In genomic region chrX:153794018-153794896, GRCh38 we compare ENCODE assay signal across 1 cellular context.
TF ChIP-seq lines count a peak whose summit lies in the region.

Gene IDH3G, minus strand, starts transcription at chrX:153794375. Its CDS starts 49 bp downstream, at chrX:153794326.
Gene SSR4, plus strand, starts transcription at chrX:153794668. Its CDS starts 20 bp downstream, at chrX:153794688.

TF ChIP-seq in K562, 482 proteins besides CTCF, POLR2A, EP300 and RAD21 (continued from another document and continues in another):
- TF ChIP-seq, protein P1, sequence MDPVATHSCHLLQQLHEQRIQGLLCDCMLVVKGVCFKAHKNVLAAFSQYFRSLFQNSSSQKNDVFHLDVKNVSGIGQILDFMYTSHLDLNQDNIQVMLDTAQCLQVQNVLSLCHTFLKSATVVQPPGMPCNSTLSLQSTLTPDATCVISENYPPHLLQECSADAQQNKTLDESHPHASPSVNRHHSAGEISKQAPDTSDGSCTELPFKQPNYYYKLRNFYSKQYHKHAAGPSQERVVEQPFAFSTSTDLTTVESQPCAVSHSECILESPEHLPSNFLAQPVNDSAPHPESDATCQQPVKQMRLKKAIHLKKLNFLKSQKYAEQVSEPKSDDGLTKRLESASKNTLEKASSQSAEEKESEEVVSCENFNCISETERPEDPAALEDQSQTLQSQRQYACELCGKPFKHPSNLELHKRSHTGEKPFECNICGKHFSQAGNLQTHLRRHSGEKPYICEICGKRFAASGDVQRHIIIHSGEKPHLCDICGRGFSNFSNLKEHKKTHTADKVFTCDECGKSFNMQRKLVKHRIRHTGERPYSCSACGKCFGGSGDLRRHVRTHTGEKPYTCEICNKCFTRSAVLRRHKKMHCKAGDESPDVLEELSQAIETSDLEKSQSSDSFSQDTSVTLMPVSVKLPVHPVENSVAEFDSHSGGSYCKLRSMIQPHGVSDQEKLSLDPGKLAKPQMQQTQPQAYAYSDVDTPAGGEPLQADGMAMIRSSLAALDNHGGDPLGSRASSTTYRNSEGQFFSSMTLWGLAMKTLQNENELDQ (CRISPR knock-in tag; IDR thresholded peaks at IDR 0.05; ENCODE audit: borderline replicate concordance), result no peak
- no peak for TF ChIP-seq HNRNPUL1 (IDR thresholded peaks at IDR 0.05; ENCODE audit: low read length)
- no peak for TF ChIP-seq XRCC4 (IDR thresholded peaks at IDR 0.05; ENCODE audit: extremely low read depth, insufficient read depth, insufficient read length)
- TF ChIP-seq SAFB (IDR thresholded peaks at IDR 0.05; ENCODE audit: borderline replicate concordance, low read depth, low read length), result no peak
- peak in 1 of 2 experiments; percentile 63; a peak in 1 of 4 replicates for TF ChIP-seq SRF (CRISPR knock-in tag; IDR thresholded peaks at IDR 0.05)
- no peak for TF ChIP-seq ZNF124 (CRISPR knock-in tag; IDR thresholded peaks at IDR 0.05)
- peak; percentile 80 to 94 for TF ChIP-seq MAZ (CRISPR knock-in tag; conservative IDR thresholded peaks at IDR 0.05 in 1 of 2, IDR thresholded peaks at IDR 0.05 in 1 of 2)
- peak; percentile 82 for TF ChIP-seq RB1 (IDR thresholded peaks at IDR 0.05; ENCODE audit: low read depth)
- TF ChIP-seq NFYB (IDR thresholded peaks at IDR 0.05; ENCODE audit: extremely low read depth, insufficient read length), result peak; percentile 80
- no peak for TF ChIP-seq DMBX1 (CRISPR knock-in tag; IDR thresholded peaks at IDR 0.05; ENCODE audit: borderline replicate concordance)
- TF ChIP-seq ZNF3 (CRISPR knock-in tag; IDR thresholded peaks at IDR 0.05), result no peak
- peak; percentile 74 for TF ChIP-seq TAF1 (IDR thresholded peaks at IDR 0.05; ENCODE audit: control insufficient read depth, extremely low read depth, insufficient read depth, low read length, severe bottlenecking)
- TF ChIP-seq, protein P2, sequence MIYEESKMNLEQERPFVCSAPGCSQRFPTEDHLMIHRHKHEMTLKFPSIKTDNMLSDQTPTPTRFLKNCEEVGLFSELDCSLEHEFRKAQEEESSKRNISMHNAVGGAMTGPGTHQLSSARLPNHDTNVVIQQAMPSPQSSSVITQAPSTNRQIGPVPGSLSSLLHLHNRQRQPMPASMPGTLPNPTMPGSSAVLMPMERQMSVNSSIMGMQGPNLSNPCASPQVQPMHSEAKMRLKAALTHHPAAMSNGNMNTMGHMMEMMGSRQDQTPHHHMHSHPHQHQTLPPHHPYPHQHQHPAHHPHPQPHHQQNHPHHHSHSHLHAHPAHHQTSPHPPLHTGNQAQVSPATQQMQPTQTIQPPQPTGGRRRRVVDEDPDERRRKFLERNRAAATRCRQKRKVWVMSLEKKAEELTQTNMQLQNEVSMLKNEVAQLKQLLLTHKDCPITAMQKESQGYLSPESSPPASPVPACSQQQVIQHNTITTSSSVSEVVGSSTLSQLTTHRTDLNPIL (CRISPR knock-in tag; IDR thresholded peaks at IDR 0.05), result no peak
- TF ChIP-seq ZNF512 (tag; IDR thresholded peaks at IDR 0.05), result no peak
- 0 out of 2 replicates have a peak, but pooled peaks have one; percentile 61 for TF ChIP-seq ERF (CRISPR knock-in tag; IDR thresholded peaks at IDR 0.05)
- no peak for TF ChIP-seq CEBPG (CRISPR knock-in tag; IDR thresholded peaks at IDR 0.05)
- TF ChIP-seq CEBPG (tag; conservative IDR thresholded peaks at IDR 0.05 in 1 of 2, IDR thresholded peaks at IDR 0.05 in 1 of 2), result no peak
- TF ChIP-seq SLC30A9 (CRISPR knock-in tag; IDR thresholded peaks at IDR 0.05), result no peak
- no peak for TF ChIP-seq SMARCE1 (IDR thresholded peaks at IDR 0.05)
- TF ChIP-seq ZNF24 (IDR thresholded peaks at IDR 0.05), result no peak
- TF ChIP-seq, protein P3, sequence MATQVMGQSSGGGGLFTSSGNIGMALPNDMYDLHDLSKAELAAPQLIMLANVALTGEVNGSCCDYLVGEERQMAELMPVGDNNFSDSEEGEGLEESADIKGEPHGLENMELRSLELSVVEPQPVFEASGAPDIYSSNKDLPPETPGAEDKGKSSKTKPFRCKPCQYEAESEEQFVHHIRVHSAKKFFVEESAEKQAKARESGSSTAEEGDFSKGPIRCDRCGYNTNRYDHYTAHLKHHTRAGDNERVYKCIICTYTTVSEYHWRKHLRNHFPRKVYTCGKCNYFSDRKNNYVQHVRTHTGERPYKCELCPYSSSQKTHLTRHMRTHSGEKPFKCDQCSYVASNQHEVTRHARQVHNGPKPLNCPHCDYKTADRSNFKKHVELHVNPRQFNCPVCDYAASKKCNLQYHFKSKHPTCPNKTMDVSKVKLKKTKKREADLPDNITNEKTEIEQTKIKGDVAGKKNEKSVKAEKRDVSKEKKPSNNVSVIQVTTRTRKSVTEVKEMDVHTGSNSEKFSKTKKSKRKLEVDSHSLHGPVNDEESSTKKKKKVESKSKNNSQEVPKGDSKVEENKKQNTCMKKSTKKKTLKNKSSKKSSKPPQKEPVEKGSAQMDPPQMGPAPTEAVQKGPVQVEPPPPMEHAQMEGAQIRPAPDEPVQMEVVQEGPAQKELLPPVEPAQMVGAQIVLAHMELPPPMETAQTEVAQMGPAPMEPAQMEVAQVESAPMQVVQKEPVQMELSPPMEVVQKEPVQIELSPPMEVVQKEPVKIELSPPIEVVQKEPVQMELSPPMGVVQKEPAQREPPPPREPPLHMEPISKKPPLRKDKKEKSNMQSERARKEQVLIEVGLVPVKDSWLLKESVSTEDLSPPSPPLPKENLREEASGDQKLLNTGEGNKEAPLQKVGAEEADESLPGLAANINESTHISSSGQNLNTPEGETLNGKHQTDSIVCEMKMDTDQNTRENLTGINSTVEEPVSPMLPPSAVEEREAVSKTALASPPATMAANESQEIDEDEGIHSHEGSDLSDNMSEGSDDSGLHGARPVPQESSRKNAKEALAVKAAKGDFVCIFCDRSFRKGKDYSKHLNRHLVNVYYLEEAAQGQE (CRISPR knock-in tag; IDR thresholded peaks at IDR 0.05; ENCODE audit: low read depth), result no peak
- no peak for TF ChIP-seq POU5F1 (IDR thresholded peaks at IDR 0.05; ENCODE audit: borderline replicate concordance, low read depth, low read length, partially characterized antibody)
- no peak for TF ChIP-seq ILK (tag; IDR thresholded peaks at IDR 0.05; ENCODE audit: borderline replicate concordance, low read depth)
- TF ChIP-seq, protein P4, sequence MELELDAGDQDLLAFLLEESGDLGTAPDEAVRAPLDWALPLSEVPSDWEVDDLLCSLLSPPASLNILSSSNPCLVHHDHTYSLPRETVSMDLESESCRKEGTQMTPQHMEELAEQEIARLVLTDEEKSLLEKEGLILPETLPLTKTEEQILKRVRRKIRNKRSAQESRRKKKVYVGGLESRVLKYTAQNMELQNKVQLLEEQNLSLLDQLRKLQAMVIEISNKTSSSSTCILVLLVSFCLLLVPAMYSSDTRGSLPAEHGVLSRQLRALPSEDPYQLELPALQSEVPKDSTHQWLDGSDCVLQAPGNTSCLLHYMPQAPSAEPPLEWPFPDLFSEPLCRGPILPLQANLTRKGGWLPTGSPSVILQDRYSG (tag; conservative IDR thresholded peaks at IDR 0.05; ENCODE audit: low read depth), result no peak
- TF ChIP-seq MTA3 (IDR thresholded peaks at IDR 0.05; ENCODE audit: borderline replicate concordance), result no peak
- TF ChIP-seq DACH1 (IDR thresholded peaks at IDR 0.05; ENCODE audit: partially characterized antibody), result peak; percentile 98
- no peak for TF ChIP-seq ZNF212 (CRISPR knock-in tag; IDR thresholded peaks at IDR 0.05)
- TF ChIP-seq POLR3G (IDR thresholded peaks at IDR 0.05; ENCODE audit: extremely low read depth, insufficient read length, insufficient replicate concordance), result no peak
- TF ChIP-seq IRF2 (CRISPR knock-in tag; IDR thresholded peaks at IDR 0.05), result no peak
- TF ChIP-seq CBX5 (IDR thresholded peaks at IDR 0.05; ENCODE audit: borderline replicate concordance, low read depth), result no peak
- TF ChIP-seq MIER1 (IDR thresholded peaks at IDR 0.05; ENCODE audit: low read depth), result no peak
- no peak for TF ChIP-seq PCBP2 (IDR thresholded peaks at IDR 0.05; ENCODE audit: low read depth, low read length, poor library complexity, severe bottlenecking)
- TF ChIP-seq NCOA1 (IDR thresholded peaks at IDR 0.05; ENCODE audit: low read depth), result no peak
- TF ChIP-seq ZC3H4 (CRISPR knock-in tag; IDR thresholded peaks at IDR 0.05; ENCODE audit: borderline replicate concordance), result no peak
- no peak for TF ChIP-seq ZNF395 (CRISPR knock-in tag; IDR thresholded peaks at IDR 0.05)
- TF ChIP-seq HMGXB4 (CRISPR knock-in tag; IDR thresholded peaks at IDR 0.05), result no peak; the same call in 1 of the 2 replicates
- TF ChIP-seq DPF2 (IDR thresholded peaks at IDR 0.05), result no peak
- no peak for TF ChIP-seq TEAD4 (IDR thresholded peaks at IDR 0.05; ENCODE audit: low read length)
- TF ChIP-seq TEAD4 (CRISPR knock-in tag; IDR thresholded peaks at IDR 0.05; ENCODE audit: borderline replicate concordance), result no peak
- no peak for TF ChIP-seq ZNF79 (CRISPR knock-in tag; IDR thresholded peaks at IDR 0.05; ENCODE audit: low read depth)
- no peak for TF ChIP-seq CBFA2T3 (IDR thresholded peaks at IDR 0.05)
- TF ChIP-seq DLX4 (CRISPR knock-in tag; IDR thresholded peaks at IDR 0.05), result no peak
- 0 out of 2 replicates have a peak, but pooled peaks have one; percentile 21 for TF ChIP-seq TCF3 (CRISPR knock-in tag; IDR thresholded peaks at IDR 0.05)
- peak; percentile 20 for TF ChIP-seq USF1 (CRISPR knock-in tag; IDR thresholded peaks at IDR 0.05)
- TF ChIP-seq RFX5 (IDR thresholded peaks at IDR 0.05; ENCODE audit: low read depth, low read length), result no peak
- peak in 1 of 2 experiments; percentile 67; a peak in 2 of 4 replicates for TF ChIP-seq HDAC1 (IDR thresholded peaks at IDR 0.05)
- no peak for TF ChIP-seq ETS2 (tag; IDR thresholded peaks at IDR 0.05; ENCODE audit: borderline replicate concordance, poor library complexity, severe bottlenecking)
- TF ChIP-seq POLR2G (IDR thresholded peaks at IDR 0.05; ENCODE audit: low read depth, low read length), result peak; percentile 93
- TF ChIP-seq JUN (IDR thresholded peaks at IDR 0.05; ENCODE audit: borderline replicate concordance, low read depth, low read length), result 0 out of 2 replicates have a peak, but pooled peaks have one; percentile 31
- no peak for TF ChIP-seq JUN (CRISPR knock-in tag; IDR thresholded peaks at IDR 0.05; ENCODE audit: borderline replicate concordance)
- TF ChIP-seq KAT8 (IDR thresholded peaks at IDR 0.05; ENCODE audit: low read depth), result no peak
- 0 out of 2 replicates have a peak, but pooled peaks have one; percentile 45 for TF ChIP-seq E2F3 (CRISPR knock-in tag; IDR thresholded peaks at IDR 0.05)
- TF ChIP-seq MCM3 (IDR thresholded peaks at IDR 0.05), result no peak
- no peak for TF ChIP-seq TFAM (CRISPR knock-in tag; conservative IDR thresholded peaks at IDR 0.05)
- TF ChIP-seq SMAD4 (CRISPR knock-in tag; conservative IDR thresholded peaks at IDR 0.05), result peak; percentile 24; the same call in 1 of the 2 replicates
- TF ChIP-seq KHSRP (IDR thresholded peaks at IDR 0.05), result no peak
- TF ChIP-seq ZNF740 (CRISPR knock-in tag; IDR thresholded peaks at IDR 0.05), result peak; percentile 99
- peak in 1 of 2 experiments; percentile 94; a peak in 2 of 4 replicates for TF ChIP-seq ZNF740 (tag; IDR thresholded peaks at IDR 0.05)
- no peak for TF ChIP-seq ZKSCAN1 (IDR thresholded peaks at IDR 0.05; ENCODE audit: low read depth, low read length)
